25 cellular contexts compared by ENCODE assay signal in genomic region chr9:123525424-123525823, GRCh38.
DNase-seq lines count a peak whose midpoint lies in the region; ATAC-seq, FAIRE-seq and TF ChIP-seq lines count a peak whose summit lies in the region.
"Had no signal": no experiment of that assay in that cellular context is flagged by ENCODE, and none has a peak within 500 bp of the region (broad histone marks: within the 10 kb centered on the region; RNA-seq: fewer than 3 reads in every experiment).

No MANE protein-coding gene starts in this region.

- peaks cover 13% of the 10 kb centered on the region for H3K9me3 Mint-ChIP-seq in HFFc6

- H3K9ac ChIP-seq in HepG2 (ENCODE audit: insufficient read depth, low read depth, low read length), result no peak overlapping the region
- H3K9ac ChIP-seq: BLaER1 had no signal

- no peak for FAIRE-seq in HepG2 (lab: Jason Lieb, UNC)
- FAIRE-seq: A204.1, G401.6, GM12891, GM19239 had no signal

- no peak for TF ChIP-seq RAD21 in HepG2 (CRISPR knock-in tag; IDR thresholded peaks at IDR 0.05)

- H4K20me1 ChIP-seq in HepG2 (ENCODE audit: insufficient read depth, low read length), result no peaks in the 10 kb centered on the region
- H4K20me1 ChIP-seq: BLaER1 had no signal

- POLR2A ChIA-PET in HepG2 (lab: Yijun Ruan, JAX), result no interaction called here

- TF ChIP-seq CTCF in HepG2 (CRISPR knock-in tag; IDR thresholded peaks at IDR 0.05) (no peak), right lobe of liver (IDR thresholded peaks at IDR 0.05) (no peak), HFFc6 (IDR thresholded peaks at IDR 0.05) (no peak)

- H3K36me3 ChIP-seq in HepG2 (replicated peaks in 1 of 2; ENCODE audit: control insufficient read depth in 1 of 2, insufficient read depth in 2 of 2, low read length in 2 of 2), result peaks cover 2 to 4% of the 10 kb centered on the region in 2 experiments; a peak in 2 of 5 replicates
- no peaks in the 10 kb centered on the region for H3K36me3 ChIP-seq in right lobe of liver
- H3K36me3 ChIP-seq: BE2C had no signal

- DNase-seq in islet precursor cell, result peak; percentile 10
- DNase-seq in HepG2 (ENCODE audit: low spot score), result no peak
- no peak for DNase-seq in right lobe of liver
- no peak for DNase-seq in NCI-H1417 (lab: John Stamatoyannopoulos, UW)
- DNase-seq in cardiac septum (ENCODE audit: low spot score), result no peak
- DNase-seq in HFFc6, result no peak
- DNase-seq: 8988T; ACHN; BE2C; C1 segment of cervical spinal cord; CD4-positive, alpha-beta memory T cell; CD4-positive, CD25-positive, alpha-beta regulatory T cell; CD8-positive, alpha-beta memory T cell; COR-L47; DMS 273 treated with DMSO at 0.1 percent for 48 hours; DMS153; DMS53; DMS79 treated with DMSO at 0.1 percent for 48 hours; GF-D8 had no signal

- no peak overlapping the region for H3K4me3 Mint-ChIP-seq in HFFc6
- H3K4me3 Mint-ChIP-seq: CD14-positive monocyte; CD4-positive, alpha-beta memory T cell; CD4-positive, CD25-positive, alpha-beta regulatory T cell; CD8-positive, alpha-beta memory T cell had no signal

- TF ChIP-seq POLR2A in HepG2 (IDR thresholded peaks at IDR 0.05; ENCODE audit: insufficient read depth in 1 of 2, low read depth in 2 of 2, low read length in 2 of 2), result no peak
- TF ChIP-seq POLR2A in right lobe of liver (IDR thresholded peaks at IDR 0.05), result no peak

- H3K36me3 Mint-ChIP-seq in HFFc6 (ENCODE audit: low read depth), result peaks cover 13% of the 10 kb centered on the region

- in situ Hi-C loops in HepG2 (cut with HindIII; ENCODE audit: extremely low pct_ligation_motif_present, low pct_unique_long_range_greater_than_20kb), result no loop called here

- intact Hi-C loops in HepG2 (cut with micrococcal nuclease; ENCODE audit: unreplicated experiment), result no loop called here
- intact Hi-C loops in right lobe of liver (cut with DNase I), result no loop called here
- intact Hi-C loops in cardiac septum (cut with DNase I), result no loop called here

- H3K27ac ChIP-seq in HepG2 (ENCODE audit: extremely low read length, insufficient read depth, low read length) (peak overlapping the region; percentile 28), right lobe of liver (no peak overlapping the region)
- H3K27ac ChIP-seq: BLaER1 had no signal

- H3K4me1 ChIP-seq in HepG2 (ENCODE audit: insufficient read depth, low read length) (peaks cover 18% of the 10 kb centered on the region), right lobe of liver (peaks cover 0 to 6% (median 0%) of the 10 kb centered on the region in 4 donors)
- H3K4me1 ChIP-seq: BE2C, BLaER1 had no signal

- no peak overlapping the region for H2AFZ ChIP-seq in HepG2 (ENCODE audit: low read length)

- no peak overlapping the region for H3K27ac Mint-ChIP-seq in HFFc6
- H3K27ac Mint-ChIP-seq: CD14-positive monocyte; CD4-positive, alpha-beta memory T cell; CD4-positive, CD25-positive, alpha-beta regulatory T cell; CD8-positive, alpha-beta memory T cell had no signal

- H3K27me3 ChIP-seq in HepG2 (ENCODE audit: control insufficient read depth in 1 of 2, insufficient read depth in 2 of 2, low read length in 2 of 2), result no peaks in the 10 kb centered on the region
- H3K27me3 ChIP-seq in right lobe of liver, result no peaks in the 10 kb centered on the region
- H3K27me3 ChIP-seq: BE2C, BLaER1 had no signal

- H3K27me3 Mint-ChIP-seq in HFFc6 (ENCODE audit: insufficient read depth), result peaks cover 2% of the 10 kb centered on the region
- H3K27me3 Mint-ChIP-seq: CD4-positive, alpha-beta memory T cell; CD4-positive, CD25-positive, alpha-beta regulatory T cell; CD8-positive, alpha-beta memory T cell had no signal

- no peaks in the 10 kb centered on the region for H3K79me2 ChIP-seq in HepG2 (ENCODE audit: insufficient read depth, low read length)

- no peak overlapping the region for H3K4me3 ChIP-seq in HepG2 (replicated peaks in 1 of 3; ENCODE audit: insufficient read depth in 1 of 3, low read depth in 2 of 3, low read length in 3 of 3)
- no peak overlapping the region for H3K4me3 ChIP-seq in right lobe of liver
- H3K4me3 ChIP-seq: BLaER1 had no signal

- no TSS peak for BruUV-seq in HepG2 (replicated peaks; lab: Mats Ljungman, UMichigan)

- H3K9me3 ChIP-seq in HepG2 (ENCODE audit: low read length) (peaks cover 7% of the 10 kb centered on the region), right lobe of liver (no peaks in the 10 kb centered on the region)
- H3K9me3 ChIP-seq: BE2C had no signal

- peak; percentile 77 for ATAC-seq in HepG2
- ATAC-seq in right lobe of liver, result peak; percentile 77 to 87 (median 80)

- WGBS in HepG2 (ENCODE audit: low lambda C conversion rate), result 55% methylated on average over 6 of the region's 6 CpGs
- 45% methylated on average over 6 of the region's 6 CpGs for WGBS in right lobe of liver (ENCODE audit: insufficient coverage, low coverage, low lambda C conversion rate, missing lambda C conversion rate)

- TF ChIP-seq EP300 in HepG2 (IDR thresholded peaks at IDR 0.05; ENCODE audit: low read depth in 2 of 2, low read length in 2 of 2), result no peak
- no peak for TF ChIP-seq EP300 in HepG2 (CRISPR knock-in tag; IDR thresholded peaks at IDR 0.05; ENCODE audit: borderline replicate concordance)

- H3K4me2 ChIP-seq in HepG2 (ENCODE audit: low read depth, low read length), result no peak overlapping the region
- H3K4me2 ChIP-seq: BLaER1 had no signal

- H3K4me1 Mint-ChIP-seq in HFFc6 (ENCODE audit: low read depth), result peaks cover 5% of the 10 kb centered on the region; the same call in 1 of the 2 replicates
- H3K4me1 Mint-ChIP-seq: CD4-positive, alpha-beta memory T cell; CD8-positive, alpha-beta memory T cell had no signal

- CTCF ChIA-PET in HepG2 (lab: Yijun Ruan, JAX; ENCODE audit: low intra/inter-chr PET ratio, low total read pairs), result no interaction called here

TF ChIP-seq in HepG2, 621 proteins besides CTCF, POLR2A, EP300 and RAD21 (continues in another document):
- TF ChIP-seq PAXIP1 (CRISPR knock-in tag; conservative IDR thresholded peaks at IDR 0.05) (peak; percentile 41; the same call in 1 of the 2 replicates), SOX6 (IDR thresholded peaks at IDR 0.05) (no peak), SOX6 (CRISPR knock-in tag; IDR thresholded peaks at IDR 0.05) (peak; percentile 58), HNF4A (CRISPR knock-in tag; IDR thresholded peaks at IDR 0.05) (0 out of 2 replicates have a peak, but pooled peaks have one; percentile 12), FOXP4 (CRISPR knock-in tag; IDR thresholded peaks at IDR 0.05) (0 out of 2 replicates have a peak, but pooled peaks have one; percentile 14), ZFP36L1 (CRISPR knock-in tag; IDR thresholded peaks at IDR 0.05) (no peak)
